Comparison of ENCODE assay signal across 15 cellular contexts in genomic region chr6:113967777-113968176, GRCh38. TPM values are rescaled to one million over a fixed set of nuclear protein-coding genes. Genes with fewer than 3 reads are reported as not detected.
DNase-seq lines count a peak whose midpoint lies in the region; ATAC-seq and TF ChIP-seq lines count a peak whose summit lies in the region.
"Had no signal": no experiment of that assay in that cellular context is flagged by ENCODE, and none has a peak within 500 bp of the region (broad histone marks: within the 10 kb centered on the region; RNA-seq: fewer than 3 reads in every experiment).

No MANE protein-coding gene starts in this region.

- TF ChIP-seq CTCF in cardiac muscle cell (IDR thresholded peaks at IDR 0.05; ENCODE audit: low read depth, low read length): no peak
- no peak for TF ChIP-seq CTCF in OCI-LY1 (IDR thresholded peaks at IDR 0.05; ENCODE audit: low read length)
- TF ChIP-seq CTCF in MM.1S (IDR thresholded peaks at IDR 0.05; ENCODE audit: low read length): no peak
- no peak for TF ChIP-seq CTCF in RWPE1 (conservative IDR thresholded peaks at IDR 0.05; ENCODE audit: low read depth)

- H3K79me2 ChIP-seq in OCI-LY1 (ENCODE audit: insufficient read depth, low read length) (peaks cover 74% of the 10 kb centered on the region), MM.1S (ENCODE audit: low read length) (peaks cover 82% of the 10 kb centered on the region)

- H3K36me3 ChIP-seq in cardiac muscle cell: no peaks in the 10 kb centered on the region
- 0 out of 2 replicates have a peak, but pooled peaks cover 8% of the 10 kb centered on the region for H3K36me3 ChIP-seq in OCI-LY1 (ENCODE audit: insufficient read depth, low read length)
- H3K36me3 ChIP-seq in iPS-18a (ENCODE audit: control insufficient read depth, low read depth, low read length): no peaks in the 10 kb centered on the region
- no peaks in the 10 kb centered on the region for H3K36me3 ChIP-seq in MM.1S (replicated peaks; ENCODE audit: insufficient read depth, low read length)
- H3K36me3 ChIP-seq: brain microvascular endothelial cell had no signal

- no peak for DNase-seq in cardiac muscle cell (ENCODE audit: low read depth in 1 of 2, low spot score in 1 of 2)
- no peak for DNase-seq in left ventricle myocardium superior
- DNase-seq in globus pallidus (ENCODE audit: low spot score): no peak
- DNase-seq in stimulated activated CD4-positive, alpha-beta T cell treated with anti-CD3 and anti-CD28 coated beads, Interleukin-4, amount 100 ng/mL, for 24 hours: no peak
- no peak for DNase-seq in MM.1S
- DNase-seq in RWPE1 (ENCODE audit: low spot score): no peak
- DNase-seq: activated CD8-positive, alpha-beta T cell treated with anti-CD3 and anti-CD28 coated beads, Interleukin-2, amount 10 ng/mL, durations not matched to agents 7 days and 5 days; brain microvascular endothelial cell; DMS79; NCI-H2081; nucleus accumbens had no signal

- intact Hi-C loops in left ventricle myocardium superior (cut with micrococcal nuclease): no loop called here

- peaks cover 4% of the 10 kb centered on the region for H4K20me1 ChIP-seq in OCI-LY1 (ENCODE audit: insufficient read depth, low read length)
- H4K20me1 ChIP-seq in MM.1S (ENCODE audit: insufficient read depth, low read length): peaks cover 58% of the 10 kb centered on the region

- POLR2A ChIA-PET in RWPE1 (lab: Yijun Ruan, JAX; ENCODE audit: low non-redundant PET): no interaction called here

- CTCF ChIA-PET in RWPE1 (lab: Yijun Ruan, JAX): interaction anchor here (0.6 to 0.8 kb wide), 2 partner anchors 10 to 13 kb away, joined by 3 read pairs; no protein-coding TSS in a partner anchor

- no peak overlapping the region for H3K9ac ChIP-seq in OCI-LY1 (ENCODE audit: low read length)
- no peak overlapping the region for H3K9ac ChIP-seq in iPS-18a (ENCODE audit: low read length)
- H3K9ac ChIP-seq in MM.1S (ENCODE audit: low read length): no peak overlapping the region

- peaks cover 24% of the 10 kb centered on the region for H3K4me1 ChIP-seq in cardiac muscle cell (ENCODE audit: low read depth)
- H3K4me1 ChIP-seq in OCI-LY1 (ENCODE audit: insufficient read depth, low read length, severe bottlenecking): peaks cover 32% of the 10 kb centered on the region
- H3K4me1 ChIP-seq in iPS-18a (ENCODE audit: control insufficient read depth, low read depth, low read length): peaks cover 30% of the 10 kb centered on the region
- H3K4me1 ChIP-seq in MM.1S (ENCODE audit: low read length): peaks cover 15% of the 10 kb centered on the region
- H3K4me1 ChIP-seq: SJSA1 had no signal

- H3K9me2 ChIP-seq in OCI-LY1 (ENCODE audit: low read depth, low read length): no peaks in the 10 kb centered on the region
- no peaks in the 10 kb centered on the region for H3K9me2 ChIP-seq in MM.1S (replicated peaks; ENCODE audit: insufficient read depth, low read length)

- H3K9me3 ChIP-seq in cardiac muscle cell (ENCODE audit: low read depth) (no peaks in the 10 kb centered on the region), OCI-LY1 (ENCODE audit: low read length) (0 out of 2 replicates have a peak, but pooled peaks cover 3% of the 10 kb centered on the region), iPS-18a (ENCODE audit: control insufficient read depth, low read depth, low read length) (no peaks in the 10 kb centered on the region), MM.1S (replicated peaks; ENCODE audit: insufficient read depth, low read length) (no peaks in the 10 kb centered on the region)
- H3K9me3 ChIP-seq: SJSA1 had no signal

- peak overlapping the region; percentile 95; the same call in 1 of the 2 replicates for H3K4me2 ChIP-seq in OCI-LY1 (ENCODE audit: low read length)
- no peak overlapping the region for H3K4me2 ChIP-seq in MM.1S (ENCODE audit: low read depth, low read length)

- H3K27ac ChIP-seq in cardiac muscle cell: no peak overlapping the region
- H3K27ac ChIP-seq in OCI-LY1 (ENCODE audit: low read depth, low read length, poor library complexity, severe bottlenecking): no peak overlapping the region
- no peak overlapping the region for H3K27ac ChIP-seq in iPS-18a (ENCODE audit: low read length)
- H3K27ac ChIP-seq in MM.1S (ENCODE audit: low read length): no peak overlapping the region
- no peak overlapping the region for H3K27ac ChIP-seq in RWPE1
- H3K27ac ChIP-seq: brain microvascular endothelial cell, SJSA1 had no signal

- no peak for ATAC-seq in left ventricle myocardium superior
- ATAC-seq: activated CD8-positive, alpha-beta T cell treated with anti-CD3 and anti-CD28 coated beads, Interleukin-2, amount 10 ng/mL, durations not matched to agents 7 days and 5 days had no signal

- H2AFZ ChIP-seq in OCI-LY1 (ENCODE audit: low read length): no peak overlapping the region
- H2AFZ ChIP-seq in MM.1S (ENCODE audit: low read length): no peak overlapping the region

- H3K4me3 ChIP-seq in cardiac muscle cell: peak overlapping the region; percentile 96
- no peak overlapping the region for H3K4me3 ChIP-seq in OCI-LY1 (ENCODE audit: low read depth, low read length, poor library complexity, severe bottlenecking)
- H3K4me3 ChIP-seq in iPS-18a (ENCODE audit: low read length): peak overlapping the region; percentile 99
- no peak overlapping the region for H3K4me3 ChIP-seq in MM.1S (ENCODE audit: low read length)
- H3K4me3 ChIP-seq: lung, SJSA1 had no signal

- no peaks in the 10 kb centered on the region for H3F3A ChIP-seq in OCI-LY1 (ENCODE audit: insufficient read depth, low read length)
- no peaks in the 10 kb centered on the region for H3F3A ChIP-seq in MM.1S (ENCODE audit: insufficient read depth, low read length)

- H3K27me3 ChIP-seq in cardiac muscle cell (no peaks in the 10 kb centered on the region), OCI-LY1 (ENCODE audit: insufficient read depth, low read length) (no peaks in the 10 kb centered on the region), iPS-18a (ENCODE audit: control insufficient read depth, insufficient read depth, low read length) (peaks cover 6% of the 10 kb centered on the region), MM.1S (replicated peaks; ENCODE audit: insufficient read depth, low read length) (no peaks in the 10 kb centered on the region)
- H3K27me3 ChIP-seq: brain microvascular endothelial cell, SJSA1 had no signal

RNA-seq across cellular contexts. Expression of gene HDAC2, which starts 3.2 kb away (rescaled TPM):
- 140 and 150 TPM in 2 replicates for total RNA-seq in cardiac muscle cell
- 321 and 370 TPM in 2 replicates for polyA plus RNA-seq in cardiac muscle cell
- total RNA-seq in left ventricle myocardium superior: 46.7 TPM

Comparison
In these comparisons a context has a peak if more than half of its experiments do, and no peak if none do; other contexts are left out.
1. H3K4me3 ChIP-seq: peak in cardiac muscle cell (single experiment) and iPS-18a (single experiment); none in OCI-LY1 (single experiment) and MM.1S (single experiment).